Comparison of ENCODE assay signal across 8 cellular contexts in the genomic region with DNA sequence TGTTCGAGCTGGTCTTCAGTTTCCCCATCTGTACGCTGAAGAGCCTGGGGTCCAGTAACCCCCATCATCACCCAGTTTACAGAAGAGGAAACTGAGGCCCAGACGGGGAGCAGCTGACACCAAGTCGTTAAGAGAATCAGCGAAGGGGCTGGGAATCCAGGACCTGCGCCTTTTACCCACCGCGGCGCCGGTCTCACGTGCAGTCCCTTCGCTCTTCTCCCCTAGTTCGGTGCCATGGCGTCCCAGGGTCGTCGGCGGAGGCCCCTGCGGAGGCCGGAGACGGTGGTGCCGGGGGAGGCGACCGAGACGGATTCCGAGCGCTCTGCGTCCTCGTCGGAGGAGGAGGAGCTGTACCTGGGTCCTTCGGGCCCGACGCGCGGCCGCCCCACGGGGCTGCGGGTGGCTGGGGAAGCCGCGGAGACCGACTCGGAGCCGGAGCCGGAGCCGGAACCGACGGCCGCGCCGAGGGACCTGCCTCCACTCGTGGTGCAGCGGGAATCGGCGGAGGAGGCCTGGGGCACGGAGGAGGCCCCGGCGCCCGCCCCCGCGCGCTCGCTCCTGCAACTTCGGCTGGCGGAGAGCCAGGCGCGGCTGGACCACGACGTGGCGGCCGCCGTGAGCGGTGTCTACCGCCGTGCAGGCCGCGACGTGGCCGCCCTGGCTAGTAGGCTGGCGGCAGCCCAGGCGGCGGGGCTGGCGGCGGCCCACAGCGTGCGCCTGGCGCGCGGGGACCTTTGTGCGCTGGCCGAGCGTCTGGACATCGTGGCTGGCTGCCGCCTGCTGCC. TPM values are rescaled to one million over a fixed set of nuclear protein-coding genes. Genes with fewer than 3 reads are reported as not detected.
A peak's percentile ranks its signal among the peaks of the same experiment; 100 is the strongest.
DNase-seq lines count a peak whose midpoint lies in the region; ATAC-seq, FAIRE-seq and TF ChIP-seq lines count a peak whose summit lies in the region.

No MANE protein-coding gene starts in this region.

- no peaks in the 10 kb centered on the region for H3K9me3 Mint-ChIP-seq in CD4-positive, alpha-beta T cell
- H3K9me3 Mint-ChIP-seq in activated T-cell treated with anti-CD3 and anti-CD28 coated beads, Interleukin-2, amount 50 U/mL, for 4 hours = no peaks in the 10 kb centered on the region
- no peaks in the 10 kb centered on the region for H3K9me3 Mint-ChIP-seq in osteocyte (ENCODE audit: unreplicated experiment)

- no peaks in the 10 kb centered on the region for H3K9me3 ChIP-seq in CD4-positive, alpha-beta T cell (ENCODE audit: control insufficient read depth, low read length)
- H3K9me3 ChIP-seq in HUES6 (ENCODE audit: control insufficient read depth, insufficient read depth, low read depth, low read length) = no peaks in the 10 kb centered on the region

- intact Hi-C loops in CD4-positive, alpha-beta T cell (cut with DNase I, micrococcal nuclease) = loop anchor here (1.0 to 10.0 kb wide), 6 partner anchors 73 to 724 kb away; a partner anchor contains a TSS

- peaks cover 15% of the 10 kb centered on the region for H3K36me3 Mint-ChIP-seq in CD4-positive, alpha-beta T cell (ENCODE audit: low read depth)
- H3K36me3 Mint-ChIP-seq in activated T-cell treated with anti-CD3 and anti-CD28 coated beads, Interleukin-2, amount 50 U/mL, for 4 hours (ENCODE audit: insufficient read depth) = peaks cover 6% of the 10 kb centered on the region
- H3K36me3 Mint-ChIP-seq in osteocyte (ENCODE audit: unreplicated experiment) = peaks cover 4% of the 10 kb centered on the region

- peaks cover 42% of the 10 kb centered on the region for H3K4me1 Mint-ChIP-seq in CD4-positive, alpha-beta T cell (ENCODE audit: low read depth)
- peaks cover 37% of the 10 kb centered on the region for H3K4me1 Mint-ChIP-seq in activated T-cell treated with anti-CD3 and anti-CD28 coated beads, Interleukin-2, amount 50 U/mL, for 4 hours (ENCODE audit: low read depth)
- H3K4me1 Mint-ChIP-seq in osteocyte (ENCODE audit: unreplicated experiment) = peaks cover 29% of the 10 kb centered on the region

- H3K4me1 ChIP-seq in HUES6 (ENCODE audit: control insufficient read depth, insufficient read depth, low read length) = no peaks in the 10 kb centered on the region

- ATAC-seq in CD4-positive, alpha-beta T cell (ENCODE audit: poor library complexity) = no peak
- ATAC-seq in activated T-cell treated with anti-CD3 and anti-CD28 coated beads, Interleukin-2, amount 50 U/mL, for 4 hours = peak; percentile 5 to 8
- ATAC-seq in GM19328 (IDR thresholded peaks at IDR 0.05; ENCODE audit: unreplicated experiment) = no peak

- CTCF ChIA-PET in CD4-positive, alpha-beta T cell (lab: Charles Lee) = interaction anchor here (0.9 to 1.9 kb wide), 6 partner anchors 8 to 409 kb away, joined by 3 to 7 read pairs (median 4); a partner anchor contains a TSS

- H3K27ac Mint-ChIP-seq in CD4-positive, alpha-beta T cell = peak overlapping the region; percentile 84
- peak overlapping the region; percentile 96 for H3K27ac Mint-ChIP-seq in osteocyte (ENCODE audit: unreplicated experiment)

- H3K27me3 ChIP-seq in CD4-positive, alpha-beta T cell (ENCODE audit: control insufficient read depth, insufficient read depth, low read length) = no peaks in the 10 kb centered on the region
- H3K27me3 ChIP-seq in HUES6 (ENCODE audit: control insufficient read depth, insufficient read depth, low read length) = no peaks in the 10 kb centered on the region

- no peaks in the 10 kb centered on the region for H3K27me3 Mint-ChIP-seq in CD4-positive, alpha-beta T cell
- no peaks in the 10 kb centered on the region for H3K27me3 Mint-ChIP-seq in activated T-cell treated with anti-CD3 and anti-CD28 coated beads, Interleukin-2, amount 50 U/mL, for 4 hours (ENCODE audit: low read depth)
- no peaks in the 10 kb centered on the region for H3K27me3 Mint-ChIP-seq in osteocyte (ENCODE audit: unreplicated experiment)

- FAIRE-seq in GM12892 (lab: Jason Lieb, UNC) = no peak

- POLR2A ChIA-PET in CD4-positive, alpha-beta T cell (lab: Charles Lee) = interaction anchor here (0.9 to 2.8 kb wide), 13 partner anchors 8 to 538 kb away, joined by 3 to 81 read pairs (median 9); a partner anchor contains a TSS

- H3K4me3 Mint-ChIP-seq in CD4-positive, alpha-beta T cell = peak overlapping the region; percentile 87
- peak overlapping the region; percentile 85 for H3K4me3 Mint-ChIP-seq in activated T-cell treated with anti-CD3 and anti-CD28 coated beads, Interleukin-2, amount 50 U/mL, for 4 hours
- peak overlapping the region; percentile 92 for H3K4me3 Mint-ChIP-seq in osteocyte (ENCODE audit: unreplicated experiment)

- peak in 6 of 10 experiments; percentile 18 to 33 (median 24) for DNase-seq in CD4-positive, alpha-beta T cell
- no peak for DNase-seq in activated T-cell treated with anti-CD3 and anti-CD28 coated beads, Interleukin-2, amount 50 U/mL, for 4 hours
- DNase-seq in fibroblast of the aortic adventitia (ENCODE audit: low read depth) (peak; percentile 8), osteocyte (ENCODE audit: extremely low spot score, unreplicated experiment) (no peak), DMS153 treated with DMSO at 0.1 percent for 48 hours (lab: John Stamatoyannopoulos, UW; ENCODE audit: unreplicated experiment) (no peak), GM12892 (ENCODE audit: insufficient read length) (no peak)

- H3K27ac ChIP-seq in CD4-positive, alpha-beta T cell (ENCODE audit: low read depth, low read length) = peak overlapping the region; percentile 83
- peak overlapping the region; percentile 37; the same call in 1 of the 2 replicates for H3K27ac ChIP-seq in HUES6 (ENCODE audit: low read depth, low read length)

- TF ChIP-seq CTCF in CD4-positive, alpha-beta T cell (IDR thresholded peaks at IDR 0.05) = no peak
- TF ChIP-seq CTCF in fibroblast of the aortic adventitia (IDR thresholded peaks at IDR 0.05; ENCODE audit: insufficient read depth, low read length) = no peak
- no peak for TF ChIP-seq CTCF in osteocyte (IDR thresholded peaks at IDR 0.05)

- H3K9ac ChIP-seq in HUES6 (ENCODE audit: low read length) = peak overlapping the region; percentile 77

- H3K4me3 ChIP-seq in HUES6 (ENCODE audit: low read depth, low read length) (peak overlapping the region; percentile 87), fibroblast of the aortic adventitia (ENCODE audit: low read depth, low read length) (peak overlapping the region; percentile 91)

- TF ChIP-seq POLR2A in GM12892 (IDR thresholded peaks at IDR 0.05; ENCODE audit: low read depth, low read length) = no peak

- H3K36me3 ChIP-seq in HUES6 (ENCODE audit: control insufficient read depth, insufficient read depth, low read length) = peaks cover 2% of the 10 kb centered on the region; the same call in 1 of the 2 replicates

RNA-seq across cellular contexts. Expression of a gene that starts 0.7 kb away (rescaled TPM):
- total RNA-seq in CD4-positive, alpha-beta T cell = 10 to 100 TPM; 14.7 to 18.8 TPM
- 10 to 100 TPM; 12.3 to 15.5 (median 14.5) TPM for total RNA-seq in activated T-cell treated with anti-CD3 and anti-CD28 coated beads, Interleukin-2, amount 50 U/mL, for 4 hours
- total RNA-seq in fibroblast of the aortic adventitia (ENCODE audit: low replicate concordance) = 7.7 and 16.1 TPM in 2 replicates
- 16.9 and 23.1 TPM in 2 replicates for total RNA-seq in osteocyte
- 3.3 TPM for polyA plus RNA-seq in GM12892 (2012; ENCODE audit: missing spikeins)

RNA-seq across cellular contexts. Expression of a gene that starts 1.2 kb away (rescaled TPM):
- total RNA-seq in CD4-positive, alpha-beta T cell = 10 to 100 TPM; 32.0 to 38.8 TPM
- total RNA-seq in activated T-cell treated with anti-CD3 and anti-CD28 coated beads, Interleukin-2, amount 50 U/mL, for 4 hours = 10 to 100 TPM in 1 of 3 donors, 1 to 10 TPM in 2; 8.5 to 11.5 (median 9.1) TPM
- total RNA-seq in fibroblast of the aortic adventitia (ENCODE audit: low replicate concordance) (6.9 and 10.1 TPM in 2 replicates), osteocyte (29.4 and 31.5 TPM in 2 replicates)
- 41.1 TPM for polyA plus RNA-seq in GM12892 (2012; ENCODE audit: missing spikeins)

RNA-seq across cellular contexts. Expression of a gene that starts 18.5 kb away (rescaled TPM):
- under 1 TPM; 0.73 to 0.91 TPM for total RNA-seq in CD4-positive, alpha-beta T cell
- under 1 TPM; 0.30 to 0.45 (median 0.33) TPM for total RNA-seq in activated T-cell treated with anti-CD3 and anti-CD28 coated beads, Interleukin-2, amount 50 U/mL, for 4 hours
- total RNA-seq in fibroblast of the aortic adventitia (ENCODE audit: low replicate concordance) (0.25 and 0.36 TPM in 2 replicates), osteocyte (0.18 and 0.35 TPM in 2 replicates)
- 0.11 TPM for polyA plus RNA-seq in GM12892 (2012; ENCODE audit: missing spikeins)

Comparison
In these comparisons a context has a peak if more than half of its experiments do, and no peak if none do; other contexts are left out.
1. ATAC-seq: peak in activated T-cell treated with anti-CD3 and anti-CD28 coated beads, Interleukin-2, amount 50 U/mL, for 4 hours (2 of 2); none in CD4-positive, alpha-beta T cell (single experiment) and GM19328 (single experiment).
2. DNase-seq: peak in CD4-positive, alpha-beta T cell (6 of 10) and fibroblast of the aortic adventitia (single experiment); none in activated T-cell treated with anti-CD3 and anti-CD28 coated beads, Interleukin-2, amount 50 U/mL, for 4 hours (single experiment), osteocyte (single experiment), DMS153 treated with DMSO at 0.1 percent for 48 hours (single experiment) and GM12892 (single experiment).
3. Peak in every context shown above with its lines, with median percentiles within 50 percentile points of each other: H3K4me3 Mint-ChIP-seq.